In genomic region chr11:8814209-8814922, GRCh38 we compare ENCODE assay signal across 9 cellular contexts.
DNase-seq lines count a peak whose midpoint lies in the region; ATAC-seq and TF ChIP-seq lines count a peak whose summit lies in the region.
"Had no signal": no experiment of that assay in that cellular context is flagged by ENCODE, and none has a peak within 500 bp of the region (broad histone marks: within the 10 kb centered on the region; RNA-seq: fewer than 3 reads in every experiment).

No MANE protein-coding gene starts in this region.

- H3K9me3 ChIP-seq in HUES64 (ENCODE audit: insufficient read depth, low read depth, low read length) (no peaks in the 10 kb centered on the region), neuronal stem cell (replicated peaks in 1 of 2; ENCODE audit: control insufficient read depth in 2 of 2, insufficient read depth in 1 of 2, low read depth in 1 of 2, low read length in 2 of 2) (no peaks in the 10 kb centered on the region)

- H3K4ac ChIP-seq in neuronal stem cell (ENCODE audit: low read length), result no peak overlapping the region

- peak overlapping the region; percentile 11 for H4K91ac ChIP-seq in neuronal stem cell (ENCODE audit: low read depth, low read length, poor library complexity)

- H3K4me2 ChIP-seq in neuronal stem cell (ENCODE audit: insufficient read depth, low read length, poor library complexity, severe bottlenecking), result no peak overlapping the region

- no peak for ATAC-seq in HG03280 (IDR thresholded peaks at IDR 0.05; ENCODE audit: unreplicated experiment)
- ATAC-seq in GM21825 (IDR thresholded peaks at IDR 0.05; ENCODE audit: unreplicated experiment), result no peak

- H3K9me3 Mint-ChIP-seq in chondrocyte (ENCODE audit: low read depth), result no peaks in the 10 kb centered on the region

- H3K14ac ChIP-seq in neuronal stem cell (ENCODE audit: low read length), result no peak overlapping the region

- no peak overlapping the region for H2BK120ac ChIP-seq in neuronal stem cell (ENCODE audit: low read depth, low read length)

- WGBS in HUES64, result 69% methylated on average over 4 of the region's 4 CpGs
- WGBS in neuronal stem cell (ENCODE audit: extremely low coverage in 2 of 2, insufficient read length in 2 of 2, insufficient replicate concordance in 1 of 2), 2 donors, result no CpG with 5 or more reads among the region's 4 CpGs

- no peak for TF ChIP-seq CTCF in chondrocyte (IDR thresholded peaks at IDR 0.05)

- no peak overlapping the region for H3K4me3 Mint-ChIP-seq in chondrocyte (ENCODE audit: unreplicated experiment)

- H2AK5ac ChIP-seq in neuronal stem cell (ENCODE audit: low read depth, low read length), result no peak overlapping the region

- no peak overlapping the region for H2BK5ac ChIP-seq in neuronal stem cell (ENCODE audit: low read length)

- peaks cover 33% of the 10 kb centered on the region for H3K4me1 Mint-ChIP-seq in chondrocyte (ENCODE audit: low read depth)

- DNase-seq in EL (peak; percentile 58), T47D (ENCODE audit: low read depth in 1 of 2, low spot score in 1 of 2) (peak; percentile 32 to 39), neuronal stem cell (ENCODE audit: low spot score) (no peak), iPS-NIHi11 (ENCODE audit: low spot score) (no peak), chondrocyte (ENCODE audit: low spot score) (no peak)

- in situ Hi-C loops in T47D (cut with HindIII; ENCODE audit: low pct_unique_long_range_greater_than_20kb, low sequenced_read_pairs), result no loop called here

- H2BK12ac ChIP-seq in neuronal stem cell (ENCODE audit: low read length), result no peak overlapping the region

- no peak overlapping the region for H3K23ac ChIP-seq in neuronal stem cell (ENCODE audit: low read depth, low read length, poor library complexity)

- no peaks in the 10 kb centered on the region for H3K36me3 ChIP-seq in HUES64 (ENCODE audit: insufficient read depth, low read length)
- no peaks in the 10 kb centered on the region for H3K36me3 ChIP-seq in neuronal stem cell (replicated peaks in 1 of 2; ENCODE audit: control insufficient read depth in 2 of 2, insufficient read depth in 2 of 2, low read length in 2 of 2)
- H3K36me3 ChIP-seq: cardiac muscle cell had no signal

- no peak overlapping the region for H3K27ac Mint-ChIP-seq in chondrocyte (ENCODE audit: unreplicated experiment)

- H2AFZ ChIP-seq in neuronal stem cell (ENCODE audit: low read length), result no peak overlapping the region

- no peak overlapping the region for H3K4me3 ChIP-seq in HUES64 (ENCODE audit: low read length)
- no peak overlapping the region for H3K4me3 ChIP-seq in neuronal stem cell (ENCODE audit: low read length in 2 of 2)
- H3K4me3 ChIP-seq: cardiac muscle cell had no signal

- no peak overlapping the region for H4K8ac ChIP-seq in neuronal stem cell (ENCODE audit: low read depth, low read length)

- H3K27ac ChIP-seq in HUES64 (ENCODE audit: low read depth, low read length), result no peak overlapping the region
- no peak overlapping the region for H3K27ac ChIP-seq in neuronal stem cell (replicated peaks; ENCODE audit: low read length)

- no peaks in the 10 kb centered on the region for H3K36me3 Mint-ChIP-seq in chondrocyte (ENCODE audit: low read depth)

- no peaks in the 10 kb centered on the region for H3K27me3 Mint-ChIP-seq in chondrocyte (ENCODE audit: low read depth)

- no peak overlapping the region for H3K18ac ChIP-seq in neuronal stem cell (ENCODE audit: low read length)

- H3K9ac ChIP-seq in HUES64 (ENCODE audit: low read depth, low read length), result peak overlapping the region; percentile 1; the same call in 1 of the 2 replicates
- no peak overlapping the region for H3K9ac ChIP-seq in neuronal stem cell (ENCODE audit: low read depth, low read length, poor library complexity)

- H3K79me1 ChIP-seq in neuronal stem cell (ENCODE audit: low read depth, low read length), result no peaks in the 10 kb centered on the region

- H3K27me3 ChIP-seq in HUES64 (ENCODE audit: insufficient read depth, low read length) (no peaks in the 10 kb centered on the region), neuronal stem cell (ENCODE audit: control insufficient read depth in 3 of 3, insufficient read depth in 3 of 3, low read depth in 1 of 3, low read length in 3 of 3) (no peaks in the 10 kb centered on the region)
- H3K27me3 ChIP-seq: cardiac muscle cell had no signal

- H3K4me1 ChIP-seq in HUES64 (ENCODE audit: insufficient read depth, low read length) (peaks cover 35% of the 10 kb centered on the region), neuronal stem cell (ENCODE audit: control insufficient read depth in 2 of 2, insufficient read depth in 1 of 2, low read depth in 1 of 2, low read length in 2 of 2) (peaks cover 24 to 25% of the 10 kb centered on the region in 2 donors)

- H2BK15ac ChIP-seq in neuronal stem cell (ENCODE audit: low read length), result no peak overlapping the region

Comparison
In these comparisons a context has a peak if more than half of its experiments do, and no peak if none do; other contexts are left out.
1. DNase-seq: peak in EL (single experiment) and T47D (2 of 2); none in neuronal stem cell (single experiment), iPS-NIHi11 (single experiment) and chondrocyte (single experiment).